28 cellular contexts compared by ENCODE assay signal in genomic region chr15:87873501-87873900, GRCh38.
DNase-seq lines count a peak whose midpoint lies in the region; ATAC-seq, FAIRE-seq and TF ChIP-seq lines count a peak whose summit lies in the region.
"Had no signal": no experiment of that assay in that cellular context is flagged by ENCODE, and none has a peak within 500 bp of the region (broad histone marks: within the 10 kb centered on the region; RNA-seq: fewer than 3 reads in every experiment).

No MANE protein-coding gene starts in this region.

- H3K27me3 ChIP-seq in astrocyte (ENCODE audit: insufficient read depth, low read length): no peaks in the 10 kb centered on the region
- no peaks in the 10 kb centered on the region for H3K27me3 ChIP-seq in ascending aorta
- no peaks in the 10 kb centered on the region for H3K27me3 ChIP-seq in spleen (replicated peaks in 1 of 7)
- no peaks in the 10 kb centered on the region for H3K27me3 ChIP-seq in hepatocyte
- H3K27me3 ChIP-seq: BLaER1 treated with 17β-estradiol and CSF1 and Interleukin-3, amounts not matched to agents 10 nM and 100 nM; SJSA1 had no signal

- TF ChIP-seq CTCF in astrocyte (IDR thresholded peaks at IDR 0.05; ENCODE audit: insufficient read depth, low read depth, low read length) (no peak), fibroblast of villous mesenchyme (IDR thresholded peaks at IDR 0.05; ENCODE audit: insufficient read depth, low read depth, low read length) (no peak), ascending aorta (IDR thresholded peaks at IDR 0.05) (no peak), spleen (IDR thresholded peaks at IDR 0.05 in 8 of 11, conservative IDR thresholded peaks at IDR 0.05 in 3 of 11) (no peak), hepatocyte (IDR thresholded peaks at IDR 0.05; ENCODE audit: poor library complexity) (no peak)

- no peak for FAIRE-seq in astrocyte (lab: Jason Lieb, UNC)
- FAIRE-seq: GM12892, HepG2, K562 had no signal

- no peak overlapping the region for H3K4me2 ChIP-seq in astrocyte (ENCODE audit: low read length)
- H3K4me2 ChIP-seq in hepatocyte: no peak overlapping the region
- H3K4me2 ChIP-seq: BLaER1 treated with 17β-estradiol and CSF1 and Interleukin-3, amounts not matched to agents 10 nM and 100 nM had no signal

- H3K27me3 Mint-ChIP-seq in astrocyte (ENCODE audit: low read depth, unreplicated experiment): no peaks in the 10 kb centered on the region

- H3K9ac ChIP-seq in astrocyte (ENCODE audit: low read length): no peak overlapping the region
- H3K9ac ChIP-seq: BLaER1 treated with 17β-estradiol and CSF1 and Interleukin-3, amounts not matched to agents 10 nM and 100 nM had no signal

- H3K4me1 ChIP-seq in astrocyte (ENCODE audit: insufficient read depth, low read length) (peaks cover 37% of the 10 kb centered on the region), ascending aorta (no peaks in the 10 kb centered on the region), spleen (peaks cover 0 to 12% (median 6%) of the 10 kb centered on the region in 6 donors), hepatocyte (ENCODE audit: insufficient read depth) (peaks cover 24% of the 10 kb centered on the region)

- peak overlapping the region; percentile 55 for H3K27ac Mint-ChIP-seq in astrocyte (ENCODE audit: unreplicated experiment)
- H3K27ac Mint-ChIP-seq: CD4-positive, alpha-beta T cell had no signal

- H3K27ac ChIP-seq in astrocyte (ENCODE audit: low read depth, low read length) (no peak overlapping the region), ascending aorta (no peak overlapping the region), spleen (no peak overlapping the region), hepatocyte (no peak overlapping the region)
- H3K27ac ChIP-seq: SJSA1 had no signal

- H3K9me3 ChIP-seq in astrocyte (ENCODE audit: insufficient read depth, low read depth, low read length) (no peaks in the 10 kb centered on the region), ascending aorta (no peaks in the 10 kb centered on the region), spleen (no peaks in the 10 kb centered on the region), hepatocyte (ENCODE audit: low read depth) (no peaks in the 10 kb centered on the region)
- H3K9me3 ChIP-seq: BLaER1 treated with 17β-estradiol and CSF1 and Interleukin-3, amounts not matched to agents 10 nM and 100 nM; SJSA1 had no signal

- intact Hi-C loops in ascending aorta (cut with DNase I): no loop called here
- intact Hi-C loops in spleen (cut with DNase I; ENCODE audit: low total_unique reads): no loop called here

- H4K20me1 ChIP-seq in astrocyte (ENCODE audit: insufficient read depth, low read length): no peaks in the 10 kb centered on the region
- no peaks in the 10 kb centered on the region for H4K20me1 ChIP-seq in hepatocyte (ENCODE audit: insufficient read depth, poor library complexity, severe bottlenecking)
- H4K20me1 ChIP-seq: BLaER1 treated with 17β-estradiol and CSF1 and Interleukin-3, amounts not matched to agents 10 nM and 100 nM had no signal

- DNase-seq in AG08395 (ENCODE audit: low spot score) (peak; percentile 7), GM03348 (ENCODE audit: low spot score) (peak; percentile 15), astrocyte (ENCODE audit: low read depth) (no peak), fibroblast of villous mesenchyme (ENCODE audit: low read depth) (peak; percentile 56), ascending aorta (ENCODE audit: low spot score in 2 of 2) (no peak), spleen (no peak), hepatocyte (ENCODE audit: low spot score) (no peak)
- DNase-seq: 8988T; ACHN; AML-193; CD4-positive, alpha-beta T cell; DMS53; GF-D8; H7; Kasumi-1; MV-4-11; NCI-H1105; NCI-H1436 treated with DMSO at 0.1 percent for 48 hours; NCI-H1930; NCI-H526 treated with DMSO at 0.1 percent for 48 hours; Right ventricle myocardium superior; RPMI8226 had no signal

- no peak for ATAC-seq in GM21529 (IDR thresholded peaks at IDR 0.05; ENCODE audit: unreplicated experiment)
- ATAC-seq: HepG2, K562 had no signal

- H3K4me3 ChIP-seq in astrocyte (ENCODE audit: insufficient read depth, low read depth, low read length): no peak overlapping the region
- H3K4me3 ChIP-seq in fibroblast of villous mesenchyme (ENCODE audit: low read depth, low read length): no peak overlapping the region
- no peak overlapping the region for H3K4me3 ChIP-seq in ascending aorta
- no peak overlapping the region for H3K4me3 ChIP-seq in spleen
- no peak overlapping the region for H3K4me3 ChIP-seq in hepatocyte
- H3K4me3 ChIP-seq: BLaER1 treated with 17β-estradiol and CSF1 and Interleukin-3, amounts not matched to agents 10 nM and 100 nM; K562; SJSA1 had no signal

- H3K9me2 ChIP-seq in hepatocyte (replicated peaks; ENCODE audit: insufficient read depth): no peaks in the 10 kb centered on the region

- TF ChIP-seq POLR2A in spleen (IDR thresholded peaks at IDR 0.05): no peak

- H2AFZ ChIP-seq in astrocyte (ENCODE audit: low read depth, low read length) (no peak overlapping the region), hepatocyte (no peak overlapping the region)

- no peaks in the 10 kb centered on the region for H3K9me3 Mint-ChIP-seq in astrocyte (ENCODE audit: unreplicated experiment)
- H3K9me3 Mint-ChIP-seq: CD4-positive, alpha-beta T cell had no signal

- 71 to 81% (median 77%) methylated on average over 7 of the region's 7 CpGs for WGBS in spleen, 5 donors
- 79% methylated on average over 7 of the region's 7 CpGs for WGBS in hepatocyte (ENCODE audit: low lambda C conversion rate, missing lambda C conversion rate)

- H3K36me3 Mint-ChIP-seq in astrocyte (ENCODE audit: low read depth, unreplicated experiment): no peaks in the 10 kb centered on the region

- H3K36me3 ChIP-seq in astrocyte (ENCODE audit: insufficient read depth, low read length) (no peaks in the 10 kb centered on the region), ascending aorta (peaks cover 0 to 5% of the 10 kb centered on the region in 2 donors), spleen (no peaks in the 10 kb centered on the region), hepatocyte (replicated peaks; ENCODE audit: insufficient read depth, low read depth) (no peaks in the 10 kb centered on the region)
- H3K36me3 ChIP-seq: BLaER1 treated with 17β-estradiol and CSF1 and Interleukin-3, amounts not matched to agents 10 nM and 100 nM; SJSA1 had no signal

- H3K79me2 ChIP-seq in astrocyte (ENCODE audit: insufficient read depth, low read length): no peaks in the 10 kb centered on the region
- no peaks in the 10 kb centered on the region for H3K79me2 ChIP-seq in hepatocyte

- H3K4me1 Mint-ChIP-seq in astrocyte (ENCODE audit: low read depth, unreplicated experiment): peaks cover 45% of the 10 kb centered on the region

- no peak overlapping the region for H3K4me3 Mint-ChIP-seq in astrocyte (ENCODE audit: unreplicated experiment)
- H3K4me3 Mint-ChIP-seq: CD4-positive, alpha-beta T cell had no signal

Comparison
In these comparisons a context has a peak if more than half of its experiments do, and no peak if none do; other contexts are left out.
1. DNase-seq: peak in AG08395 (single experiment), GM03348 (single experiment) and fibroblast of villous mesenchyme (single experiment); none in astrocyte (single experiment), ascending aorta (0 of 2), spleen (single experiment) and hepatocyte (single experiment).